Comparison of ENCODE assay signal across 10 cellular contexts in genomic region chr16:56610609-56611111, GRCh38. TPM values are rescaled to one million over a fixed set of nuclear protein-coding genes. Genes with fewer than 3 reads are reported as not detected.
DNase-seq lines count a peak whose midpoint lies in the region; FAIRE-seq and TF ChIP-seq lines count a peak whose summit lies in the region.
"Had no signal": no experiment of that assay in that cellular context is flagged by ENCODE, and none has a peak within 500 bp of the region (broad histone marks: within the 10 kb centered on the region; RNA-seq: fewer than 3 reads in every experiment).

No MANE protein-coding gene starts in this region.

- H3K9ac ChIP-seq in ES-I3 (ENCODE audit: low read depth, low read length): peak overlapping the region; percentile 52; the same call in 1 of the 2 replicates

- peaks cover 36% of the 10 kb centered on the region for H3K4me1 ChIP-seq in ES-I3 (ENCODE audit: insufficient read depth, low read length)
- H3K4me1 ChIP-seq in small intestine (ENCODE audit: control insufficient read depth in 2 of 2, insufficient read depth in 1 of 2, low read depth in 1 of 2, low read length in 1 of 2): peaks cover 2 to 8% of the 10 kb centered on the region in 2 donors

- no peaks in the 10 kb centered on the region for H3K27me3 ChIP-seq in small intestine (ENCODE audit: control insufficient read depth in 2 of 2, insufficient read depth in 2 of 2, low read length in 2 of 2)

- 35 to 47% (median 46%) methylated on average over 2 of the region's 2 CpGs for WGBS in small intestine, 3 donors

- H3K9me3 ChIP-seq in ES-I3 (ENCODE audit: control insufficient read depth, insufficient read depth, low read length) (no peaks in the 10 kb centered on the region), small intestine (ENCODE audit: control insufficient read depth, low read depth) (no peaks in the 10 kb centered on the region)

- DNase-seq in fibroblast of mammary gland (ENCODE audit: low read depth): peak; percentile 73
- no peak for DNase-seq in small intestine
- DNase-seq in HT-29 (ENCODE audit: low spot score): no peak
- no peak for DNase-seq in NCI-H2227 (lab: John Stamatoyannopoulos, UW; ENCODE audit: unreplicated experiment)
- DNase-seq in DMS79 (lab: John Stamatoyannopoulos, UW): no peak
- no peak for DNase-seq in NCI-H524 (lab: John Stamatoyannopoulos, UW)

- no peak for FAIRE-seq in small intestine (lab: Jason Lieb, UNC)

- peak overlapping the region; percentile 79 to 96 for H3K27ac ChIP-seq in small intestine (ENCODE audit: low read depth in 1 of 2, low read length in 1 of 2)

- peak overlapping the region; percentile 91 for H3K4me3 ChIP-seq in WI38 (ENCODE audit: low read depth, low read length)
- peak overlapping the region; percentile 81 for H3K4me3 ChIP-seq in fibroblast of mammary gland (ENCODE audit: control insufficient read depth, low read depth, low read length)
- H3K4me3 ChIP-seq in small intestine (ENCODE audit: low read depth in 1 of 2, low read length in 2 of 2): no peak overlapping the region

- no peaks in the 10 kb centered on the region for H3K36me3 ChIP-seq in ES-I3 (ENCODE audit: insufficient read depth, low read length)
- no peaks in the 10 kb centered on the region for H3K36me3 ChIP-seq in small intestine (ENCODE audit: control insufficient read depth in 2 of 2, insufficient read depth in 2 of 2, low read length in 2 of 2)

- TF ChIP-seq CTCF in WI38 (IDR thresholded peaks at IDR 0.05; ENCODE audit: low read depth, low read length): no peak
- TF ChIP-seq CTCF in fibroblast of mammary gland (conservative IDR thresholded peaks at IDR 0.05; ENCODE audit: control insufficient read depth, insufficient read depth, low read depth, low read length): no peak

RNA-seq across cellular contexts. Expression of gene MT2A, which starts 2.3 kb away (rescaled TPM):
- polyA plus RNA-seq in small intestine: 100 to 1,000 TPM; 133 to 464 (median 153) TPM
- total RNA-seq in HT-29 (2014; rRNA removed; shearing (Covaris generic)): 44.1 and 51.4 TPM in 2 replicates
- polyA plus RNA-seq: neural cell had no signal

RNA-seq across cellular contexts. Expression of gene MT1E, which starts 14.9 kb away (rescaled TPM):
- polyA plus RNA-seq in small intestine: 100 to 1,000 TPM in 1 of 3 donors, 10 to 100 TPM in 2; 75.0 to 151 (median 86.2) TPM
- 493 and 525 TPM in 2 replicates for total RNA-seq in HT-29 (2014; rRNA removed; shearing (Covaris generic))
- polyA plus RNA-seq: neural cell had no signal

RNA-seq across cellular contexts. Expression of gene MT3, which starts 21.3 kb away (rescaled TPM):
- polyA plus RNA-seq in small intestine: 1 to 10 TPM in 1 of 3 donors, not detected in 2; 5.4 TPM
- 3.5 TPM in 1 of 2 replicates, not detected in the other for total RNA-seq in HT-29 (2014; rRNA removed; shearing (Covaris generic))
- total RNA-seq: LHCN-M2 had no signal

RNA-seq across cellular contexts. Expression of gene MT1M, which starts 21.8 kb away (rescaled TPM):
- 100 to 1,000 TPM in 1 of 3 donors, 10 to 100 TPM in 1, 1 to 10 TPM in 1; 3.5 to 106 (median 11.0) TPM for polyA plus RNA-seq in small intestine
- not detected in 2 replicates for total RNA-seq in HT-29 (2014; rRNA removed; shearing (Covaris generic))
- polyA plus RNA-seq: neural cell had no signal

RNA-seq across cellular contexts. Expression of gene MT1A, which starts 27.8 kb away (rescaled TPM):
- 100 to 1,000 TPM in 1 of 3 donors, 10 to 100 TPM in 2; 20.4 to 240 (median 22.2) TPM for polyA plus RNA-seq in small intestine
- 2.0 and 6.6 TPM in 2 replicates for total RNA-seq in HT-29 (2014; rRNA removed; shearing (Covaris generic))
- polyA plus RNA-seq: neural cell had no signal

Comparison
In these comparisons a context has a peak if more than half of its experiments do, and no peak if none do; other contexts are left out.
1. H3K4me3 ChIP-seq: peak in WI38 (single experiment) and fibroblast of mammary gland (single experiment); none in small intestine (0 of 2).